1 cellular context compared by ENCODE assay signal in genomic region chr17:49315551-49315951, GRCh38.
A peak's percentile ranks its signal among the peaks of the same experiment; 100 is the strongest.
TF ChIP-seq lines count a peak whose summit lies in the region.

No MANE protein-coding gene starts in this region.

TF ChIP-seq in SK-N-SH, 30 proteins besides CTCF, POLR2A, EP300 and RAD21 (continued from another document):
- TF ChIP-seq REST (IDR thresholded peaks at IDR 0.05; ENCODE audit: low read depth, low read length), result no peak
- TF ChIP-seq TEAD4 (IDR thresholded peaks at IDR 0.05; ENCODE audit: borderline replicate concordance, insufficient read depth), result 0 out of 2 replicates have a peak, but pooled peaks have one; percentile 8
- TF ChIP-seq RCOR1 (IDR thresholded peaks at IDR 0.05; ENCODE audit: low read length), result no peak
- peak; percentile 74 for TF ChIP-seq JUND (IDR thresholded peaks at IDR 0.05)
- TF ChIP-seq ZBTB33 (IDR thresholded peaks at IDR 0.05; ENCODE audit: borderline replicate concordance, low read depth), result no peak
- TF ChIP-seq FOXM1 (IDR thresholded peaks at IDR 0.05; ENCODE audit: low read depth), result no peak
- TF ChIP-seq ELF1 (IDR thresholded peaks at IDR 0.05), result no peak
- no peak for TF ChIP-seq MEF2A (IDR thresholded peaks at IDR 0.05; ENCODE audit: borderline replicate concordance, low read depth)
- TF ChIP-seq CHD2 (IDR thresholded peaks at IDR 0.05; ENCODE audit: low read length, partially characterized antibody), result no peak
- no peak for TF ChIP-seq NRF1 (IDR thresholded peaks at IDR 0.05; ENCODE audit: low read depth, low read length)
- TF ChIP-seq, protein P1, sequence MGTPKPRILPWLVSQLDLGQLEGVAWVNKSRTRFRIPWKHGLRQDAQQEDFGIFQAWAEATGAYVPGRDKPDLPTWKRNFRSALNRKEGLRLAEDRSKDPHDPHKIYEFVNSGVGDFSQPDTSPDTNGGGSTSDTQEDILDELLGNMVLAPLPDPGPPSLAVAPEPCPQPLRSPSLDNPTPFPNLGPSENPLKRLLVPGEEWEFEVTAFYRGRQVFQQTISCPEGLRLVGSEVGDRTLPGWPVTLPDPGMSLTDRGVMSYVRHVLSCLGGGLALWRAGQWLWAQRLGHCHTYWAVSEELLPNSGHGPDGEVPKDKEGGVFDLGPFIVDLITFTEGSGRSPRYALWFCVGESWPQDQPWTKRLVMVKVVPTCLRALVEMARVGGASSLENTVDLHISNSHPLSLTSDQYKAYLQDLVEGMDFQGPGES (IDR thresholded peaks at IDR 0.05; ENCODE audit: low read depth, low read length), result no peak
- TF ChIP-seq RXRA (IDR thresholded peaks at IDR 0.05; ENCODE audit: borderline replicate concordance, low read depth), result no peak
- TF ChIP-seq USF1 (IDR thresholded peaks at IDR 0.05; ENCODE audit: borderline replicate concordance, low read depth), result no peak
- no peak for TF ChIP-seq FOXJ3 (CRISPR knock-in tag; IDR thresholded peaks at IDR 0.05)
- TF ChIP-seq, protein P2, sequence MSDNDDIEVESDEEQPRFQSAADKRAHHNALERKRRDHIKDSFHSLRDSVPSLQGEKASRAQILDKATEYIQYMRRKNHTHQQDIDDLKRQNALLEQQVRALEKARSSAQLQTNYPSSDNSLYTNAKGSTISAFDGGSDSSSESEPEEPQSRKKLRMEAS (IDR thresholded peaks at IDR 0.05; ENCODE audit: low read depth), result peak; percentile 78
- peak; percentile 97 for TF ChIP-seq SMC3 (IDR thresholded peaks at IDR 0.05; ENCODE audit: low read depth, low read length)
- TF ChIP-seq, protein P3, sequence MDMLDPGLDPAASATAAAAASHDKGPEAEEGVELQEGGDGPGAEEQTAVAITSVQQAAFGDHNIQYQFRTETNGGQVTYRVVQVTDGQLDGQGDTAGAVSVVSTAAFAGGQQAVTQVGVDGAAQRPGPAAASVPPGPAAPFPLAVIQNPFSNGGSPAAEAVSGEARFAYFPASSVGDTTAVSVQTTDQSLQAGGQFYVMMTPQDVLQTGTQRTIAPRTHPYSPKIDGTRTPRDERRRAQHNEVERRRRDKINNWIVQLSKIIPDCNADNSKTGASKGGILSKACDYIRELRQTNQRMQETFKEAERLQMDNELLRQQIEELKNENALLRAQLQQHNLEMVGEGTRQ (IDR thresholded peaks at IDR 0.05; ENCODE audit: borderline replicate concordance, low read depth, low read length), result no peak
- TF ChIP-seq TCF12 (IDR thresholded peaks at IDR 0.05), result peak; percentile 45; the same call in 1 of the 2 replicates
- TF ChIP-seq NFIC (IDR thresholded peaks at IDR 0.05; ENCODE audit: borderline replicate concordance), result peak; percentile 53; the same call in 1 of the 2 replicates
